Comparison of ENCODE assay signal across 20 cellular contexts in genomic region chr5:112203229-112203628, GRCh38.
DNase-seq lines count a peak whose midpoint lies in the region; ATAC-seq lines count a peak whose summit lies in the region.
"Had no signal": no experiment of that assay in that cellular context is flagged by ENCODE, and none has a peak within 500 bp of the region (broad histone marks: within the 10 kb centered on the region; RNA-seq: fewer than 3 reads in every experiment).

No MANE protein-coding gene starts in this region.

- peak; percentile 80 for ATAC-seq in GM18511 (IDR thresholded peaks at IDR 0.05; ENCODE audit: unreplicated experiment)
- peak; percentile 57 for ATAC-seq in GM21723 (IDR thresholded peaks at IDR 0.05; ENCODE audit: unreplicated experiment)
- ATAC-seq in HG03565 (IDR thresholded peaks at IDR 0.05; ENCODE audit: unreplicated experiment), result peak; percentile 74
- no peak for ATAC-seq in HG03108 (IDR thresholded peaks at IDR 0.05; ENCODE audit: unreplicated experiment)
- ATAC-seq: natural killer cell, pancreas had no signal

- DNase-seq in epithelial cell of prostate (ENCODE audit: low read depth, low spot score) (no peak), caudate nucleus (lab: John Stamatoyannopoulos, UW) (no peak), mucosa of gallbladder (ENCODE audit: low spot score) (no peak), medulla oblongata (ENCODE audit: extremely low spot score) (no peak)
- DNase-seq: activated CD4-positive, alpha-beta T cell treated with anti-CD3 and anti-CD28 coated beads for 1 hour; CD4-positive, alpha-beta T cell; cortex of kidney; DMS53; foreskin fibroblast; natural killer cell; NCI-H1930; NK-92 treated with Interleukin-12 subunit alpha and Interleukin-12 subunit beta, amount 100 ng/mL, for 24 hours; pancreas; stimulated activated CD4-positive, alpha-beta T cell treated with anti-CD3 and anti-CD28 coated beads, Interleukin-1b, Interleukin-23, amount 100 ng/mL, for 48 hours; stimulated activated naive CD4-positive, alpha-beta T cell treated with Interleukin-2 at 50 U/mL for 16 hours; tibial artery had no signal

- peak overlapping the region; percentile 48 for H3K27ac ChIP-seq in epithelial cell of prostate
- H3K27ac ChIP-seq in caudate nucleus (ENCODE audit: low read depth, low read length), result no peak overlapping the region
- H3K27ac ChIP-seq: pancreas, tibial artery had no signal
